7 cellular contexts compared by ENCODE assay signal in genomic region chr2:62792408-62792807, GRCh38.
"Had no signal": no experiment of that assay in that cellular context is flagged by ENCODE, and none has a peak within 500 bp of the region (broad histone marks: within the 10 kb centered on the region; RNA-seq: fewer than 3 reads in every experiment).

No MANE protein-coding gene starts in this region.

- H3K4me2 ChIP-seq: GM23338, KMS-11 had no signal

- H3K9ac ChIP-seq: KMS-11 had no signal

- FAIRE-seq: H1, HTR-8/SVneo had no signal

- H3K4me3 ChIP-seq: GM23338 had no signal

- ATAC-seq: GM23338 had no signal

- H2AFZ ChIP-seq: GM23338 had no signal

- DNase-seq: H9, HCEC 1CT, KBM-7 had no signal

- H3K27ac ChIP-seq: KMS-11 had no signal
